8 cellular contexts compared by ENCODE assay signal in the genomic region with DNA sequence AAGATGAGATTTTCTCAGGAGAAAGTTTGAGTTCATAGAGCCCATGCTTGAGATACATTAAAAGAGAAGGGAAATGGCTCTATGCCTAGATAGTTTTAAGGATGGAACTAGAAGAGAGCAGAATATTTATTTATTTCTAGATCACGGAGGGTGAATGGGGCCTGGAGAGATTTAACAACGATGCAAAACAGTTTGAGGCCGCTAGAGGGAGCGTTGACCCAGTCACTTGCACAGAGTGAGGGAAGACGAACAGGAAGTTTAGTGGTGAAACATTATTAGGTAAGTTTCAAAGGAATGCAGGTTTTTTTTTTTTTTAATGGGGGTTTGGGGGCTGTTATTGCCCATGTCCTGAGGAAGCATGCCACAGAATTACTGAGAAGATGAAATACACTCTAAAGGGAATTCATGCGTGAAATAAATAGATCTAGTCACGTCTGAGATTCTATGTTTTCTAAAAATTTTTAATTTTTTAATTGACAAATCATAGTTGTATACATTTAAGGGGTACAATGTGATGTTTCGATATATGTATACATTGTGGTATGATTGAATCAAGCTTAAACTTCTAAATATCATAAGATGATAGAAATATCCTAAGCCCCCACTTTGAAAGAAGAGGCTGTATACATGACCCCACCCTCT. TPM values are rescaled to one million over a fixed set of nuclear protein-coding genes. Genes with fewer than 3 reads are reported as not detected.
DNase-seq lines count a peak whose midpoint lies in the region; ATAC-seq and TF ChIP-seq lines count a peak whose summit lies in the region.

No MANE protein-coding gene starts in this region.

- DNase-seq in GM06990 (ENCODE audit: extremely low read depth, insufficient read length) (no peak), SKM-1 (lab: John Stamatoyannopoulos, UW; ENCODE audit: unreplicated experiment) (peak; percentile 46), left cardiac atrium (peak; percentile 41), retinal pigment epithelial cell (ENCODE audit: low read depth) (peak; percentile 14), NCI-H524 treated with DMSO at 0.1 percent for 48 hours (lab: John Stamatoyannopoulos, UW) (no peak)

- H3K36me3 Mint-ChIP-seq in activated naive CD4-positive, alpha-beta T cell treated with anti-CD3 and anti-CD28 coated beads, Interleukin-2, amount 50 U/mL, for 24 hours, result no peaks in the 10 kb centered on the region

- peaks cover 9% of the 10 kb centered on the region for H3K4me1 Mint-ChIP-seq in activated naive CD4-positive, alpha-beta T cell treated with anti-CD3 and anti-CD28 coated beads, Interleukin-2, amount 50 U/mL, for 24 hours

- no peaks in the 10 kb centered on the region for H3K79me2 ChIP-seq in KMS-11 (ENCODE audit: insufficient read depth, low read depth)

- H3K27me3 Mint-ChIP-seq in activated naive CD4-positive, alpha-beta T cell treated with anti-CD3 and anti-CD28 coated beads, Interleukin-2, amount 50 U/mL, for 24 hours, result peaks cover 2% of the 10 kb centered on the region

- peak overlapping the region; percentile 12 for H3K27ac Mint-ChIP-seq in activated naive CD4-positive, alpha-beta T cell treated with anti-CD3 and anti-CD28 coated beads, Interleukin-2, amount 50 U/mL, for 24 hours

- H3K36me3 ChIP-seq in GM06990 (ENCODE audit: control insufficient read depth, insufficient read depth, low read length) (no peaks in the 10 kb centered on the region), KMS-11 (ENCODE audit: insufficient read depth) (no peaks in the 10 kb centered on the region)

- no peak overlapping the region for H3K27ac ChIP-seq in KMS-11

- no peaks in the 10 kb centered on the region for H4K20me1 ChIP-seq in KMS-11 (ENCODE audit: insufficient read depth)

- no peaks in the 10 kb centered on the region for H3K4me1 ChIP-seq in KMS-11 (ENCODE audit: low read depth, poor library complexity, severe bottlenecking)

- H3K4me3 ChIP-seq in GM06990 (replicated peaks; ENCODE audit: low read depth, low read length) (no peak overlapping the region), KMS-11 (IDR thresholded peaks at IDR 0.05; ENCODE audit: insufficient read depth, low read depth, low read length) (no peak overlapping the region), retinal pigment epithelial cell (ENCODE audit: low read length) (no peak overlapping the region)

- H3K27me3 ChIP-seq in GM06990 (replicated peaks; ENCODE audit: control insufficient read depth, insufficient read depth, low read length) (peaks cover 3% of the 10 kb centered on the region), KMS-11 (ENCODE audit: insufficient read depth, low read depth) (no peaks in the 10 kb centered on the region)

- peak; percentile 90 for TF ChIP-seq CTCF in GM06990 (IDR thresholded peaks at IDR 0.05; ENCODE audit: insufficient read depth, low read length, poor library complexity, severe bottlenecking)
- TF ChIP-seq CTCF in KMS-11 (conservative IDR thresholded peaks at IDR 0.05; ENCODE audit: low read depth, low read length), result peak; percentile 99
- TF ChIP-seq CTCF in retinal pigment epithelial cell (conservative IDR thresholded peaks at IDR 0.05; ENCODE audit: low read depth, low read length), result peak; percentile 92

- no peak overlapping the region for H3K4me3 Mint-ChIP-seq in activated naive CD4-positive, alpha-beta T cell treated with anti-CD3 and anti-CD28 coated beads, Interleukin-2, amount 50 U/mL, for 24 hours

- peak overlapping the region; percentile 1; the same call in 1 of the 2 replicates for H2AFZ ChIP-seq in KMS-11 (ENCODE audit: low read depth)

- no peak overlapping the region for H3K9ac ChIP-seq in KMS-11

- no peak overlapping the region for H3K4me2 ChIP-seq in KMS-11

- ATAC-seq in GM21786 (IDR thresholded peaks at IDR 0.05; ENCODE audit: unreplicated experiment) (peak; percentile 94), left cardiac atrium (peak; percentile 84 to 87)

- H3K9me3 Mint-ChIP-seq in activated naive CD4-positive, alpha-beta T cell treated with anti-CD3 and anti-CD28 coated beads, Interleukin-2, amount 50 U/mL, for 24 hours, result no peaks in the 10 kb centered on the region

- intact Hi-C loops in left cardiac atrium (cut with DNase I), result no loop called here

RNA-seq across cellular contexts. Expression of a gene that starts 14.8 kb away (rescaled TPM):
- 100 to 1,000 TPM in 1 of 2 donors, 10 to 100 TPM in 1; 71.0 to 255 TPM for total RNA-seq in left cardiac atrium

RNA-seq across cellular contexts. Expression of a gene that starts 31.4 kb away (rescaled TPM):
- total RNA-seq in left cardiac atrium, result not detected

RNA-seq across cellular contexts. Expression of a gene that starts 44.9 kb away (rescaled TPM):
- total RNA-seq in left cardiac atrium, result not detected

RNA-seq across cellular contexts. Expression of a gene that starts 53.9 kb away (rescaled TPM):
- 1 to 10 TPM; 6.2 to 8.2 TPM for total RNA-seq in left cardiac atrium

Comparison
In these comparisons a context has a peak if more than half of its experiments do, and no peak if none do; other contexts are left out.
1. DNase-seq: peak in SKM-1 (single experiment), left cardiac atrium (single experiment) and retinal pigment epithelial cell (single experiment); none in GM06990 (single experiment) and NCI-H524 treated with DMSO at 0.1 percent for 48 hours (single experiment).
2. Peak in every context shown above with its lines, with median percentiles within 50 percentile points of each other: CTCF ChIP-seq.